ENCODE assay signal across 8 cellular contexts in genomic region chr3:128794067-128794768, GRCh38.
DNase-seq lines count a peak whose midpoint lies in the region; ATAC-seq and TF ChIP-seq lines count a peak whose summit lies in the region.

No MANE protein-coding gene starts in this region.

- no peaks in the 10 kb centered on the region for H3K9me3 ChIP-seq in uterus
- no peaks in the 10 kb centered on the region for H3K9me3 ChIP-seq in suprapubic skin

- DNase-seq in BJ (ENCODE audit: low read depth) (peak; percentile 63), HT-29 (ENCODE audit: low spot score) (peak; percentile 12), kidney epithelial cell (ENCODE audit: low read depth) (peak; percentile 56), uterus (no peak), iPS-NIHi7 (ENCODE audit: extremely low spot score) (no peak), NCI-H510A treated with DMSO at 0.1 percent for 48 hours (lab: John Stamatoyannopoulos, UW) (no peak), suprapubic skin (ENCODE audit: low spot score in 2 of 2) (no peak)
- DNase-seq in activated naive CD4-positive, alpha-beta T cell treated with anti-CD3 and anti-CD28 coated beads, Interleukin-2, amount 50 U/mL, for 72 hours (ENCODE audit: low spot score in 2 of 2): peak; percentile 60 to 71

- no peak for TF ChIP-seq EP300 in suprapubic skin (IDR thresholded peaks at IDR 0.05)

- POLR2A ChIA-PET in BJ (lab: Charles Lee): interaction anchor here (1.2 kb wide), 1 partner anchor 114 kb away, joined by 4 read pairs; no protein-coding TSS in a partner anchor

- peak; percentile 88 to 91 for ATAC-seq in activated naive CD4-positive, alpha-beta T cell treated with anti-CD3 and anti-CD28 coated beads, Interleukin-2, amount 50 U/mL, for 72 hours

- H3K4me1 ChIP-seq in uterus (peaks cover 0 to 6% of the 10 kb centered on the region in 2 donors), suprapubic skin (peaks cover 29% of the 10 kb centered on the region)

- H3K27me3 ChIP-seq in BJ (ENCODE audit: control insufficient read depth, insufficient read depth, low read length): no peaks in the 10 kb centered on the region
- no peaks in the 10 kb centered on the region for H3K27me3 ChIP-seq in kidney epithelial cell (ENCODE audit: control insufficient read depth, insufficient read depth, low read length)
- no peaks in the 10 kb centered on the region for H3K27me3 ChIP-seq in uterus
- no peaks in the 10 kb centered on the region for H3K27me3 ChIP-seq in suprapubic skin

- H3K36me3 Mint-ChIP-seq in activated naive CD4-positive, alpha-beta T cell treated with anti-CD3 and anti-CD28 coated beads, Interleukin-2, amount 50 U/mL, for 72 hours: peaks cover 24 to 48% of the 10 kb centered on the region in 2 donors

- H3K4me3 ChIP-seq in BJ (ENCODE audit: low read depth, low read length) (no peak overlapping the region), kidney epithelial cell (ENCODE audit: low read depth, low read length) (no peak overlapping the region), uterus (no peak overlapping the region), suprapubic skin (no peak overlapping the region)

- intact Hi-C loops in uterus (cut with DNase I; ENCODE audit: low total_unique reads): no loop called here

- H3K9me3 Mint-ChIP-seq in activated naive CD4-positive, alpha-beta T cell treated with anti-CD3 and anti-CD28 coated beads, Interleukin-2, amount 50 U/mL, for 72 hours: no peaks in the 10 kb centered on the region

- peak overlapping the region; percentile 91 to 97 for H3K27ac Mint-ChIP-seq in activated naive CD4-positive, alpha-beta T cell treated with anti-CD3 and anti-CD28 coated beads, Interleukin-2, amount 50 U/mL, for 72 hours

- peaks cover 6% of the 10 kb centered on the region for H3K36me3 ChIP-seq in BJ (ENCODE audit: control insufficient read depth, insufficient read depth, low read length)
- H3K36me3 ChIP-seq in kidney epithelial cell (ENCODE audit: control insufficient read depth, insufficient read depth, low read length): no peaks in the 10 kb centered on the region
- no peaks in the 10 kb centered on the region for H3K36me3 ChIP-seq in uterus
- H3K36me3 ChIP-seq in suprapubic skin: peaks cover 34% of the 10 kb centered on the region

- WGBS in suprapubic skin: 63% methylated on average over 2 of the region's 2 CpGs

- peak overlapping the region; percentile 25 to 42 for H3K27ac ChIP-seq in uterus
- H3K27ac ChIP-seq in suprapubic skin: no peak overlapping the region

- TF ChIP-seq CTCF in BJ (IDR thresholded peaks at IDR 0.05; ENCODE audit: insufficient read depth, low read depth, low read length) (no peak), kidney epithelial cell (IDR thresholded peaks at IDR 0.05; ENCODE audit: insufficient read depth, low read length, poor library complexity, severe bottlenecking) (no peak), uterus (IDR thresholded peaks at IDR 0.05) (no peak), suprapubic skin (IDR thresholded peaks at IDR 0.05) (no peak)

- TF ChIP-seq POLR2A in uterus (IDR thresholded peaks at IDR 0.05) (no peak), suprapubic skin (IDR thresholded peaks at IDR 0.05) (no peak)

- CTCF ChIA-PET in BJ (lab: Yijun Ruan, JAX): interaction anchor here (0.7 to 7.5 kb wide), 29 partner anchors 7 to 178 kb away, joined by 3 to 51 read pairs (median 6); partner anchors contain the start of gene RAB7A

Comparison
In these comparisons a context has a peak if more than half of its experiments do, and no peak if none do; other contexts are left out.
1. DNase-seq: peak in BJ (single experiment), HT-29 (single experiment), activated naive CD4-positive, alpha-beta T cell treated with anti-CD3 and anti-CD28 coated beads, Interleukin-2, amount 50 U/mL, for 72 hours (2 of 2) and kidney epithelial cell (single experiment); none in uterus (0 of 2), iPS-NIHi7 (single experiment), NCI-H510A treated with DMSO at 0.1 percent for 48 hours (single experiment) and suprapubic skin (0 of 2).